14 cellular contexts compared by ENCODE assay signal in the genomic region with DNA sequence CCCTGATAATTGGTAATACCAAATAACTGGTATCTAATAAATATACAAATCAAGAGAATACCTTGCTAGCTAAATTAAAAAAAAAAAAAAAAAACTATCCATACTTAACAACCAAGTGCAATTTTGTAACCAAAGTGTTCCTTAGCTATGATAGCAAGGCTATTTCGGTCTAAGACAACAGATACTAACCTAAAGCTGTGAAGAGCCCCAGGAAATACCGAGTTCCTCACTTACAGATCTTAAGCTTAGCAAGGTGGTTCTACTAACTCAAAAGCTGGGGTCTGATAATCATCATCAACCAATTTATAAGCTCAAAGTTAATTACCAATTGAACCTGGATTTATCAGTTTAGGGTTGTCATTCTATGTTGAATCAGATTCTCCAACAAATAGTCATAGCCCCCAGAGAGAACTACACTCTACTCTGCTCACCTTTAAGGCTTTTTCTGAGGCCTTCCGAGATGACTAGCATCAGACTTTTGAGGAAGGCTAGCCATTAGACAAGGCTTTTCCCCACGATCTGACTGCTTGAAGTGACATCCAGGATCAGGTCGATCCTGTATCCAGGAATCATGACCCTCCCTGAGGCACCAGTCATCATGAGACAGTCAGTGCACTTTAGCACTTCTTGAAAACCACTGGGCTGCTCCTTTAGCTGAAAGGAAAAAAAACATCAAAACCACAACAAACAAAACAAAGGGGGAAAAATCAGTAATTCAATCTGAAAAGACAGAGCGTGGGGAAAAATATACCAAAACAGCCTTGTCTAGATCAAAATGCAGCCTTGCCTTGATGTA. TPM values are rescaled to one million over a fixed set of nuclear protein-coding genes. Genes with fewer than 3 reads are reported as not detected.
A peak's percentile ranks its signal among the peaks of the same experiment; 100 is the strongest.
DNase-seq lines count a peak whose midpoint lies in the region; ATAC-seq lines count a peak whose summit lies in the region.
"Had no signal": no experiment of that assay in that cellular context is flagged by ENCODE, and none has a peak within 500 bp of the region (broad histone marks: within the 10 kb centered on the region; RNA-seq: fewer than 3 reads in every experiment).

No MANE protein-coding gene starts in this region.

- H3K36me3 ChIP-seq in HUES64 (ENCODE audit: insufficient read depth, low read length), result peaks cover 45% of the 10 kb centered on the region
- H3K36me3 ChIP-seq: right atrium auricular region had no signal

- ATAC-seq in natural killer cell treated with Interleukin-12 subunit alpha and Interleukin-12 subunit beta and Interleukin-15 and Interleukin-18, amount 100 ng/mL, for 72 hours, result no peak
- no peak for ATAC-seq in HG02981 (IDR thresholded peaks at IDR 0.05; ENCODE audit: unreplicated experiment)

- DNase-seq in ELF-1 (ENCODE audit: low read depth, low spot score), result peak; percentile 40
- DNase-seq in natural killer cell treated with Interleukin-12 subunit alpha and Interleukin-12 subunit beta and Interleukin-15 and Interleukin-18, amount 100 ng/mL, for 72 hours (ENCODE audit: low spot score), result no peak
- DNase-seq in MV-4-11 (lab: John Stamatoyannopoulos, UW), result no peak
- no peak for DNase-seq in NCI-H526 treated with DMSO at 0.1 percent for 48 hours (lab: John Stamatoyannopoulos, UW)
- DNase-seq: activated CD8-positive, alpha-beta memory T cell treated with anti-CD3 and anti-CD28 coated beads, Interleukin-2, amount 50 U/mL, for 4 hours; brain microvascular endothelial cell; NCI-H1436 treated with DMSO at 0.1 percent for 48 hours; NCI-H748 treated with DMSO at 0.1 percent for 48 hours; T1000 had no signal

- peaks cover 52% of the 10 kb centered on the region for H3K4me1 ChIP-seq in HUES64 (ENCODE audit: insufficient read depth, low read length)

- peaks cover 87% of the 10 kb centered on the region for H3K4me1 Mint-ChIP-seq in activated naive CD4-positive, alpha-beta T cell treated with anti-CD3 and anti-CD28 coated beads, Interleukin-2, amount 50 U/mL, for 24 hours
- peaks cover 46 to 47% of the 10 kb centered on the region in 2 donors for H3K4me1 Mint-ChIP-seq in natural killer cell treated with Interleukin-12 subunit alpha and Interleukin-12 subunit beta and Interleukin-15 and Interleukin-18, amount 100 ng/mL, for 72 hours (ENCODE audit: low read depth in 2 of 2)

- no peak overlapping the region for H3K9ac ChIP-seq in HUES64 (ENCODE audit: low read depth, low read length)

- H3K4me3 Mint-ChIP-seq in activated naive CD4-positive, alpha-beta T cell treated with anti-CD3 and anti-CD28 coated beads, Interleukin-2, amount 50 U/mL, for 24 hours, result peak overlapping the region; percentile 75
- H3K4me3 Mint-ChIP-seq in natural killer cell treated with Interleukin-12 subunit alpha and Interleukin-12 subunit beta and Interleukin-15 and Interleukin-18, amount 100 ng/mL, for 72 hours, result peak overlapping the region; percentile 33

- 0 out of 2 replicates have a peak overlapping the region, but pooled peaks have one; percentile 29 for H3K27ac ChIP-seq in HUES64 (ENCODE audit: low read depth, low read length)
- H3K27ac ChIP-seq: brain microvascular endothelial cell, right atrium auricular region, RWPE1 had no signal

- H3K36me3 Mint-ChIP-seq in activated naive CD4-positive, alpha-beta T cell treated with anti-CD3 and anti-CD28 coated beads, Interleukin-2, amount 50 U/mL, for 24 hours, result peaks cover 27% of the 10 kb centered on the region
- peaks cover 16% of the 10 kb centered on the region for H3K36me3 Mint-ChIP-seq in natural killer cell treated with Interleukin-12 subunit alpha and Interleukin-12 subunit beta and Interleukin-15 and Interleukin-18, amount 100 ng/mL, for 72 hours

- H3K4me3 ChIP-seq in HUES64 (ENCODE audit: low read length), result no peak overlapping the region
- H3K4me3 ChIP-seq: right atrium auricular region had no signal

- H3K27me3 ChIP-seq in HUES64 (ENCODE audit: insufficient read depth, low read length), result no peaks in the 10 kb centered on the region
- H3K27me3 ChIP-seq: brain microvascular endothelial cell, right atrium auricular region had no signal

- H3K9me3 Mint-ChIP-seq in activated naive CD4-positive, alpha-beta T cell treated with anti-CD3 and anti-CD28 coated beads, Interleukin-2, amount 50 U/mL, for 24 hours, result no peaks in the 10 kb centered on the region
- no peaks in the 10 kb centered on the region for H3K9me3 Mint-ChIP-seq in natural killer cell treated with Interleukin-12 subunit alpha and Interleukin-12 subunit beta and Interleukin-15 and Interleukin-18, amount 100 ng/mL, for 72 hours

- WGBS in HUES64, result 85% methylated on average over 6 of the region's 6 CpGs

- H3K9me3 ChIP-seq in HUES64 (ENCODE audit: insufficient read depth, low read depth, low read length), result peaks cover 13% of the 10 kb centered on the region
- H3K9me3 ChIP-seq: right atrium auricular region had no signal

- H3K27ac Mint-ChIP-seq in activated naive CD4-positive, alpha-beta T cell treated with anti-CD3 and anti-CD28 coated beads, Interleukin-2, amount 50 U/mL, for 24 hours, result peak overlapping the region; percentile 94
- H3K27ac Mint-ChIP-seq in natural killer cell treated with Interleukin-12 subunit alpha and Interleukin-12 subunit beta and Interleukin-15 and Interleukin-18, amount 100 ng/mL, for 72 hours, result peak overlapping the region; percentile 20 to 32

- H3K27me3 Mint-ChIP-seq in activated naive CD4-positive, alpha-beta T cell treated with anti-CD3 and anti-CD28 coated beads, Interleukin-2, amount 50 U/mL, for 24 hours, result no peaks in the 10 kb centered on the region
- H3K27me3 Mint-ChIP-seq in natural killer cell treated with Interleukin-12 subunit alpha and Interleukin-12 subunit beta and Interleukin-15 and Interleukin-18, amount 100 ng/mL, for 72 hours, result no peaks in the 10 kb centered on the region

RNA-seq across cellular contexts. Expression of a gene that starts 32.0 kb away (rescaled TPM):
- polyA plus RNA-seq in HUES64 (2013, experiment 1 of 2), result 23.4 TPM
- polyA plus RNA-seq in HUES64 (2013, experiment 2 of 2), result 17.5 TPM
- 10 to 100 TPM; 66.1 to 92.3 TPM for total RNA-seq in natural killer cell treated with Interleukin-12 subunit alpha and Interleukin-12 subunit beta and Interleukin-15 and Interleukin-18, amount 100 ng/mL, for 72 hours
